24 cellular contexts compared by ENCODE assay signal in genomic region chr20:62658593-62659159, GRCh38. TPM values are rescaled to one million over a fixed set of nuclear protein-coding genes. Genes with fewer than 3 reads are reported as not detected.
"Had no signal": no experiment of that assay in that cellular context is flagged by ENCODE, and none has a peak within 500 bp of the region (broad histone marks: within the 10 kb centered on the region; RNA-seq: fewer than 3 reads in every experiment).

No MANE protein-coding gene starts in this region.

- H3K27me3 Mint-ChIP-seq: activated CD4-positive, alpha-beta T cell treated with anti-CD3 and anti-CD28 coated beads, Interleukin-2, amount 10 ng/mL, durations not matched to agents 24 days and 14 days; stimulated activated naive CD8-positive, alpha-beta T cell treated with anti-CD3 and anti-CD28 coated beads, Interleukin-15, Interleukin-2, amounts not matched to agents 100 ng/mL and 50 ng/mL, for 24 hours; T-helper 17 cell had no signal

- H3K27me3 ChIP-seq: adrenal gland, ascending aorta, ovary, thyroid gland had no signal

- H3K36me3 Mint-ChIP-seq: natural killer cell had no signal

- H3K9me3 Mint-ChIP-seq: activated CD4-positive, alpha-beta T cell treated with anti-CD3 and anti-CD28 coated beads, Interleukin-2, amount 10 ng/mL, durations not matched to agents 24 days and 14 days; activated naive CD4-positive, alpha-beta T cell treated with anti-CD3 and anti-CD28 coated beads for 36 hours; natural killer cell; stimulated activated naive CD8-positive, alpha-beta T cell treated with anti-CD3 and anti-CD28 coated beads, Interleukin-15, Interleukin-2, amounts not matched to agents 100 ng/mL and 50 ng/mL, for 24 hours had no signal

- H3K4me1 ChIP-seq: ascending aorta, psoas muscle, thyroid gland had no signal

- H3K4me3 Mint-ChIP-seq: activated CD4-positive, alpha-beta T cell treated with anti-CD3 and anti-CD28 coated beads, Interleukin-2, amount 10 ng/mL, durations not matched to agents 24 days and 14 days; activated naive CD4-positive, alpha-beta T cell treated with anti-CD3 and anti-CD28 coated beads for 36 hours; natural killer cell; stimulated activated naive CD8-positive, alpha-beta T cell treated with anti-CD3 and anti-CD28 coated beads, Interleukin-15, Interleukin-2, amounts not matched to agents 100 ng/mL and 50 ng/mL, for 24 hours; T-helper 17 cell had no signal

- H3K9me3 ChIP-seq: adrenal gland, ascending aorta, ovary, psoas muscle, thyroid gland had no signal

- H3K4me1 Mint-ChIP-seq: natural killer cell had no signal

- H3K27ac ChIP-seq: adrenal gland, ascending aorta, ovary, psoas muscle, thyroid gland had no signal

- ATAC-seq: left ventricle myocardium superior, natural killer cell, psoas muscle, right cardiac atrium, T-helper 17 cell had no signal

- H3K4me3 ChIP-seq: adrenal gland, ascending aorta, ovary, psoas muscle, thyroid gland had no signal

- DNase-seq: activated CD4-positive, alpha-beta T cell treated with anti-CD3 and anti-CD28 coated beads, Interleukin-2, amount 10 ng/mL, durations not matched to agents 24 days and 14 days; activated CD8-positive, alpha-beta memory T cell treated with anti-CD3 and anti-CD28 coated beads for 24 hours; activated naive CD4-positive, alpha-beta T cell treated with anti-CD3 and anti-CD28 coated beads for 36 hours; activated T-cell treated with anti-CD3 and anti-CD28 coated beads, Interleukin-2, amount 50 U/mL, for 48 hours; adrenal gland; central memory CD4-positive, alpha-beta T cell; effector memory CD4-positive, alpha-beta T cell; foreskin melanocyte; hippocampal formation; left ventricle myocardium superior; mammary epithelial cell; midbrain; natural killer cell; psoas muscle; stimulated activated CD4-positive, alpha-beta T cell treated with anti-CD3 and anti-CD28 coated beads, Interleukin-12 subunit alpha, Interleukin-12 subunit beta, amount 100 ng/mL, for 4 hours; SW 1271; T-helper 17 cell; thyroid gland had no signal

- H3K27ac Mint-ChIP-seq: activated CD4-positive, alpha-beta T cell treated with anti-CD3 and anti-CD28 coated beads, Interleukin-2, amount 10 ng/mL, durations not matched to agents 24 days and 14 days; activated naive CD4-positive, alpha-beta T cell treated with anti-CD3 and anti-CD28 coated beads for 36 hours; natural killer cell; stimulated activated naive CD8-positive, alpha-beta T cell treated with anti-CD3 and anti-CD28 coated beads, Interleukin-15, Interleukin-2, amounts not matched to agents 100 ng/mL and 50 ng/mL, for 24 hours; T-helper 17 cell had no signal

- H3K36me3 ChIP-seq: adrenal gland, ascending aorta, ovary, thyroid gland had no signal

RNA-seq across cellular contexts. Expression of gene SLCO4A1, which starts 16.4 kb away (rescaled TPM):
- total RNA-seq: skeletal muscle tissue had no signal

RNA-seq across cellular contexts. Expression of gene NTSR1, which starts 50.0 kb away (rescaled TPM):
- total RNA-seq: activated CD4-positive, alpha-beta T cell treated with anti-CD3 and anti-CD28 coated beads, Interleukin-2, amount 10 ng/mL, durations not matched to agents 24 days and 14 days; activated naive CD4-positive, alpha-beta T cell treated with anti-CD3 and anti-CD28 coated beads for 36 hours; ascending aorta; left ventricle myocardium superior; ureter had no signal
- polyA plus RNA-seq: right cardiac atrium had no signal
